ENCODE assay signal across 18 cellular contexts in the genomic region with DNA sequence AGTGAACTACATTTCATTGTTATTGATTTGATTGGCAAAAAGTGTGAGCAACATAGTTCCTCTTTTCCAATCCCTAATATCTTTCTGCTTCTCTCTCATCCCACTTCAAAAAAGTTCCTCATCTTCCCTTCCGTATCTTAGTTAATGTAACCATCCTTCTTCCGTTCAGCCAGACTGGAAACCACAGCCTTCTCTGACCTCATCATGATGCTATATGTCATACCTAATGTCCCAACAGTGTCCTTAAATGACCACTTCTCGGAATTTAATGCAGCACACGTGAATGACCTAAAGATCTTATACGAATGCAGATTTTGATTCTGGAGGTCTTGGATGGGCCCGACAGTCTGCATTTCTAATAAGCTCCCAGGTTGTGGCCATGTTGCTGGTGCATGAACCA.
DNase-seq lines count a peak whose midpoint lies in the region; ATAC-seq lines count a peak whose summit lies in the region.
"Had no signal": no experiment of that assay in that cellular context is flagged by ENCODE, and none has a peak within 500 bp of the region (broad histone marks: within the 10 kb centered on the region; RNA-seq: fewer than 3 reads in every experiment).

No MANE protein-coding gene starts in this region.

- CTCF ChIA-PET in activated CD4-positive, alpha-beta memory T cell treated with anti-CD3 and anti-CD28 coated beads for 36 hours (lab: Charles Lee): interaction anchor here (2.7 kb wide), 1 partner anchor 12 kb away, joined by 12 read pairs; no protein-coding TSS in a partner anchor
- CTCF ChIA-PET in naive thymus-derived CD4-positive, alpha-beta T cell (lab: Charles Lee): interaction anchor here (2.0 kb wide), 1 partner anchor 13 kb away, joined by 6 read pairs; no protein-coding TSS in a partner anchor

- no peaks in the 10 kb centered on the region for H3K9me3 Mint-ChIP-seq in T-helper 1 cell treated with Interleukin-12 subunit alpha and Interleukin-12 subunit beta and Interleukin-4 antibody, amounts not matched to agents 30 μg/mL and 1 μg/mL, for 36 hours
- no peaks in the 10 kb centered on the region for H3K9me3 Mint-ChIP-seq in activated CD4-positive, alpha-beta memory T cell treated with anti-CD3 and anti-CD28 coated beads for 36 hours
- no peaks in the 10 kb centered on the region for H3K9me3 Mint-ChIP-seq in naive thymus-derived CD4-positive, alpha-beta T cell

- in situ Hi-C loops in KBM-7 (cut with MboI; ENCODE audit: low pct_unique_long_range_greater_than_20kb, low sequenced_read_pairs): no loop called here

- POLR2A ChIA-PET in activated CD4-positive, alpha-beta memory T cell treated with anti-CD3 and anti-CD28 coated beads for 36 hours (lab: Charles Lee): interaction anchor here (0.6 to 0.9 kb wide), 2 partner anchors 97 to 301 kb away, joined by 3 to 4 read pairs; no protein-coding TSS in a partner anchor
- POLR2A ChIA-PET in naive thymus-derived CD4-positive, alpha-beta T cell (lab: Charles Lee): interaction anchor here (0.6 to 12.7 kb wide), 4 partner anchors 9 to 33 kb away, joined by 3 to 95 read pairs (median 6); no protein-coding TSS in a partner anchor

- no peaks in the 10 kb centered on the region for H3K27me3 ChIP-seq in naive thymus-derived CD4-positive, alpha-beta T cell (ENCODE audit: control insufficient read depth in 2 of 2, insufficient read depth in 2 of 2, low read length in 2 of 2)
- H3K27me3 ChIP-seq: thyroid gland had no signal

- H3K27me3 Mint-ChIP-seq in T-helper 1 cell treated with Interleukin-12 subunit alpha and Interleukin-12 subunit beta and Interleukin-4 antibody, amounts not matched to agents 30 μg/mL and 1 μg/mL, for 36 hours (ENCODE audit: low read depth): no peaks in the 10 kb centered on the region
- H3K27me3 Mint-ChIP-seq in activated CD4-positive, alpha-beta memory T cell treated with anti-CD3 and anti-CD28 coated beads for 36 hours: no peaks in the 10 kb centered on the region
- no peaks in the 10 kb centered on the region for H3K27me3 Mint-ChIP-seq in naive thymus-derived CD4-positive, alpha-beta T cell

- peaks cover 62% of the 10 kb centered on the region for H3K4me1 Mint-ChIP-seq in T-helper 1 cell treated with Interleukin-12 subunit alpha and Interleukin-12 subunit beta and Interleukin-4 antibody, amounts not matched to agents 30 μg/mL and 1 μg/mL, for 36 hours (ENCODE audit: low read depth)
- peaks cover 74% of the 10 kb centered on the region for H3K4me1 Mint-ChIP-seq in activated CD4-positive, alpha-beta memory T cell treated with anti-CD3 and anti-CD28 coated beads for 36 hours (ENCODE audit: low read depth)
- H3K4me1 Mint-ChIP-seq in naive thymus-derived CD4-positive, alpha-beta T cell: peaks cover 54 to 95% (median 88%) of the 10 kb centered on the region in 7 donors

- peaks cover 44 to 56% of the 10 kb centered on the region in 2 donors for H3K4me1 ChIP-seq in naive thymus-derived CD4-positive, alpha-beta T cell (ENCODE audit: control insufficient read depth in 2 of 2, insufficient read depth in 2 of 2, low read length in 2 of 2)
- H3K4me1 ChIP-seq: thyroid gland had no signal

- peak; percentile 59 for ATAC-seq in naive thymus-derived CD4-positive, alpha-beta T cell

- H3K36me3 ChIP-seq in naive thymus-derived CD4-positive, alpha-beta T cell (ENCODE audit: control insufficient read depth in 2 of 3, insufficient read depth in 3 of 3, low read length in 3 of 3): no peaks in the 10 kb centered on the region
- H3K36me3 ChIP-seq: thyroid gland had no signal

- no peak overlapping the region for H3K4me3 ChIP-seq in naive thymus-derived CD4-positive, alpha-beta T cell (ENCODE audit: low read length)
- H3K4me3 ChIP-seq: thyroid gland had no signal

- intact Hi-C loops in activated CD4-positive, alpha-beta memory T cell treated with anti-CD3 and anti-CD28 coated beads for 36 hours (cut with micrococcal nuclease): loop anchor here (10.0 kb wide), 1 partner anchor 1309 kb away; no protein-coding TSS in a partner anchor
- intact Hi-C loops in naive thymus-derived CD4-positive, alpha-beta T cell (cut with micrococcal nuclease): loop anchor here in 1 of 2 donors (1.0 to 10.0 kb wide), 2 partner anchors 8 to 1901 kb away; no protein-coding TSS in a partner anchor

- peak overlapping the region; percentile 83 for H3K27ac Mint-ChIP-seq in T-helper 1 cell treated with Interleukin-12 subunit alpha and Interleukin-12 subunit beta and Interleukin-4 antibody, amounts not matched to agents 30 μg/mL and 1 μg/mL, for 36 hours
- H3K27ac Mint-ChIP-seq in activated CD4-positive, alpha-beta memory T cell treated with anti-CD3 and anti-CD28 coated beads for 36 hours: peak overlapping the region; percentile 91
- peak overlapping the region; percentile 84 to 99 (median 92) for H3K27ac Mint-ChIP-seq in naive thymus-derived CD4-positive, alpha-beta T cell

- H3K9me3 ChIP-seq in naive thymus-derived CD4-positive, alpha-beta T cell (ENCODE audit: control insufficient read depth in 2 of 3, low read length in 3 of 3): no peaks in the 10 kb centered on the region
- H3K9me3 ChIP-seq: thyroid gland had no signal

- no peak for DNase-seq in T-helper 1 cell
- DNase-seq in KBM-7: peak; percentile 84
- no peak for DNase-seq in activated CD4-positive, alpha-beta memory T cell treated with anti-CD3 and anti-CD28 coated beads for 36 hours
- no peak for DNase-seq in naive thymus-derived CD4-positive, alpha-beta T cell
- DNase-seq in NCI-H524 (lab: John Stamatoyannopoulos, UW): no peak
- DNase-seq in globus pallidus (ENCODE audit: low spot score): no peak
- DNase-seq in NCI-H748 treated with DMSO at 0.1 percent for 48 hours (lab: John Stamatoyannopoulos, UW): no peak
- DNase-seq: 8988T; activated gamma-delta T cell treated with Interleukin-2 at 50 U/mL for 16 hours; Calu3; HCEC 1CT; mammary epithelial cell; NCI-H1436; NCI-H524 treated with DMSO at 0.1 percent for 48 hours; SHP77 treated with DMSO at 0.1 percent for 48 hours; stimulated activated CD4-positive, alpha-beta T cell treated with anti-CD3 and anti-CD28 coated beads, Interleukin-12 subunit alpha, Interleukin-12 subunit beta, amount 100 ng/mL, for 4 hours; thyroid gland had no signal

- peak overlapping the region; percentile 48 for H3K27ac ChIP-seq in naive thymus-derived CD4-positive, alpha-beta T cell (ENCODE audit: low read depth, low read length)
- H3K27ac ChIP-seq: thyroid gland had no signal

- H3K36me3 Mint-ChIP-seq in T-helper 1 cell treated with Interleukin-12 subunit alpha and Interleukin-12 subunit beta and Interleukin-4 antibody, amounts not matched to agents 30 μg/mL and 1 μg/mL, for 36 hours (ENCODE audit: low read depth): peaks cover 4% of the 10 kb centered on the region
- peaks cover 12% of the 10 kb centered on the region for H3K36me3 Mint-ChIP-seq in activated CD4-positive, alpha-beta memory T cell treated with anti-CD3 and anti-CD28 coated beads for 36 hours
- peaks cover 0 to 12% (median 0%) of the 10 kb centered on the region in 5 donors for H3K36me3 Mint-ChIP-seq in naive thymus-derived CD4-positive, alpha-beta T cell

- H3K4me3 Mint-ChIP-seq in T-helper 1 cell treated with Interleukin-12 subunit alpha and Interleukin-12 subunit beta and Interleukin-4 antibody, amounts not matched to agents 30 μg/mL and 1 μg/mL, for 36 hours: peak overlapping the region; percentile 32
- no peak overlapping the region for H3K4me3 Mint-ChIP-seq in activated CD4-positive, alpha-beta memory T cell treated with anti-CD3 and anti-CD28 coated beads for 36 hours
- H3K4me3 Mint-ChIP-seq in naive thymus-derived CD4-positive, alpha-beta T cell: peak overlapping the region; percentile 27 to 83 (median 74)
